1 cellular context compared by ENCODE assay signal in genomic region chr16:48232459-48233040, GRCh38.
TF ChIP-seq lines count a peak whose summit lies in the region.

No MANE protein-coding gene starts in this region.

TF ChIP-seq in H1, 55 proteins besides CTCF, POLR2A, EP300 and RAD21 (continued from another document):
- TF ChIP-seq ATF2 (IDR thresholded peaks at IDR 0.05; ENCODE audit: low read length) (no peak), CHD2 (IDR thresholded peaks at IDR 0.05; ENCODE audit: low read length) (no peak), HDAC6 (IDR thresholded peaks at IDR 0.05; ENCODE audit: low read depth, low read length) (no peak), SIN3A (conservative IDR thresholded peaks at IDR 0.05 in 1 of 2, IDR thresholded peaks at IDR 0.05 in 1 of 2; ENCODE audit: low read depth in 1 of 2, low read length in 2 of 2) (no peak), ATF3 (IDR thresholded peaks at IDR 0.05; ENCODE audit: insufficient read depth, low read depth, low read length) (no peak), POU5F1 (IDR thresholded peaks at IDR 0.05; ENCODE audit: low read depth, low read length) (no peak), TEAD4 (IDR thresholded peaks at IDR 0.05; ENCODE audit: low read depth, low read length) (no peak), KDM1A (IDR thresholded peaks at IDR 0.05; ENCODE audit: borderline replicate concordance, low read length) (no peak), JUND (IDR thresholded peaks at IDR 0.05; ENCODE audit: low read length) (no peak), SAP30 (IDR thresholded peaks at IDR 0.05; ENCODE audit: insufficient read depth, insufficient replicate concordance, low read length) (no peak), NANOG (IDR thresholded peaks at IDR 0.05; ENCODE audit: insufficient read depth, low read depth, low read length, poor library complexity, severe bottlenecking) (no peak), FOSL1 (IDR thresholded peaks at IDR 0.05; ENCODE audit: insufficient read depth, low read depth, low read length) (no peak)
